8 cellular contexts compared by ENCODE assay signal in the genomic region with DNA sequence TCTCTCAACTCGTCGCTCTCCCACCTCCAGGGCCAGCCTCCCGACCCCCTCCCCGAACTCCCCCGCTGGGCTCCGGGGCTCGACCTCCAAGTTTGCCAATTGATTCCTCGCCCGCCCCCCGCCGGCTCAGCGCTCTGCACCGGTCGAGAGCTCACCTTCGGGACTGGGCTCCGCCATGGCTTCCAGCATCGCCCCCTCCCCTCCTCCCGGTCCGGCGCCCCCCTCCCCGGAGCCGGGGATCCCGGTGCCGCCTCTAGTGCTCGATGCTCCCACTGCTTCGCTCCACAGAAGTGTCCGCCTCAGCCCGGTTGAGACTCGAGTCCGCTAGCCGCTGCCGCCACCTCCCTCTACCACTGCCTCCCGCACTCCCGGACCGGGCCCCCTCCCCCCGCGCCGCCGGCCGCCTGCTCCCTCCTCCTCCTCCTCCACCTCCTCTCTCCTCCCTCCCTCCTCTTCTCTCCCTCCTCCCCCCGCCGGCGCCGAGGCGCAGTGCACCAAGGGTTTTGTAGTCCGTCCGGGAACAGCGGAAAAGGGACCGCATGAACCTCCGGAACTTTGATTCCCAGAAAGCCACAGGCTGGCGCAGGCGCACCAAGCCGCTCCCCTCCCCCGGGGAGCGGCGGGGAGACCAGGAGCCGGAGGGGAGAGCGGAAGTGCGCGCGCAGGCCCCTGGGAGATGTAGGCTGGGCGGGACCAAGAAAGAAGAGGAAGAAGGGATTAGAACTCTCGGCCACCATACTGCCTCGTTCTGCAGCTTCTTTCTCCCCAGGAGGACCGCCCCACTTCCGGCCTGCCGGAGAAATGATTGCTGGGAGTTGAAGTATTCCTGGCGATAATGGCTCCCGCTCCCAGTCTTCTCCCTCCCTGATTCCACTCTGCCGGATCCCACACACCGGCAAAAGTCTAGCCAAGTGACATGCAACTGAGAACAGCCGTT. TPM values are rescaled to one million over a fixed set of nuclear protein-coding genes. Genes with fewer than 3 reads are reported as not detected.
DNase-seq lines count a peak whose midpoint lies in the region; ATAC-seq, FAIRE-seq and TF ChIP-seq lines count a peak whose summit lies in the region.

PHF23 (minus strand) TSS at position 367 of the 937 bp plus-strand sequence; CDS start at position 189, 178 bp downstream.

- peaks cover 61% of the 10 kb centered on the region for H3K4me1 ChIP-seq in CD4-positive, alpha-beta memory T cell (ENCODE audit: insufficient read depth, low read length)

- DNase-seq in CD4-positive, alpha-beta memory T cell, result peak; percentile 97 to 98 (median 98)
- DNase-seq in GM20000 (ENCODE audit: low spot score) (peak; percentile 98), HTR-8/SVneo (ENCODE audit: insufficient read length, low spot score) (peak; percentile 98), NOMO-1 treated with dmso at 0.1 percent for 144 hours (lab: John Stamatoyannopoulos, UW; ENCODE audit: unreplicated experiment) (peak; percentile 99), medulla oblongata (ENCODE audit: extremely low spot score) (peak; percentile 100)
- DNase-seq in activated CD8-positive, alpha-beta memory T cell treated with anti-CD3 and anti-CD28 coated beads for 48 hours (ENCODE audit: low read depth in 2 of 3, low spot score in 2 of 3), result peak; percentile 83 to 97 (median 92)
- DNase-seq in effector memory CD8-positive, alpha-beta T cell, result peak; percentile 86 to 91 (median 90)
- DNase-seq in stimulated activated CD8-positive, alpha-beta memory T cell treated with anti-CD3 and anti-CD28 coated beads, Interleukin-12 subunit alpha, Interleukin-12 subunit beta, amount 100 ng/mL, for 1 hour (ENCODE audit: low read depth), result peak; percentile 95

- H3K9me3 ChIP-seq in CD4-positive, alpha-beta memory T cell (ENCODE audit: control insufficient read depth in 1 of 2, low read length in 2 of 2), result no peaks in the 10 kb centered on the region

- H3K27me3 Mint-ChIP-seq in CD4-positive, alpha-beta memory T cell, result peaks cover 0 to 2% of the 10 kb centered on the region in 2 donors
- no peaks in the 10 kb centered on the region for H3K27me3 Mint-ChIP-seq in effector memory CD8-positive, alpha-beta T cell

- peak; percentile 66 for ATAC-seq in effector memory CD8-positive, alpha-beta T cell (replicated peaks)

- peak within 1 kb of the TSS; percentile 85 for H3K27ac ChIP-seq in CD4-positive, alpha-beta memory T cell (ENCODE audit: low read depth, low read length)

- peak within 1 kb of the TSS; percentile 90 to 100 (median 98) for H3K27ac Mint-ChIP-seq in CD4-positive, alpha-beta memory T cell
- H3K27ac Mint-ChIP-seq in effector memory CD8-positive, alpha-beta T cell, result peak within 1 kb of the TSS; percentile 89 to 91

- H3K36me3 ChIP-seq in CD4-positive, alpha-beta memory T cell (ENCODE audit: insufficient read depth, low read length), result peaks cover 27% of the 10 kb centered on the region

- peak within 1 kb of the TSS; percentile 85 to 86 for H3K4me3 ChIP-seq in CD4-positive, alpha-beta memory T cell (ENCODE audit: low read length in 2 of 2)

- H3K4me1 Mint-ChIP-seq in CD4-positive, alpha-beta memory T cell, result peaks cover 41 to 75% (median 54%) of the 10 kb centered on the region in 4 donors
- H3K4me1 Mint-ChIP-seq in effector memory CD8-positive, alpha-beta T cell (ENCODE audit: low read depth in 2 of 2), result peaks cover 53 to 63% of the 10 kb centered on the region in 2 donors

- H3K36me3 Mint-ChIP-seq in CD4-positive, alpha-beta memory T cell, result peaks cover 25 to 69% of the 10 kb centered on the region in 2 donors
- peaks cover 85% of the 10 kb centered on the region for H3K36me3 Mint-ChIP-seq in effector memory CD8-positive, alpha-beta T cell (ENCODE audit: insufficient read depth)

- peak; percentile 96 for FAIRE-seq in HTR-8/SVneo (lab: Jason Lieb, UNC)

- intact Hi-C loops in CD4-positive, alpha-beta memory T cell (cut with micrococcal nuclease), result loop anchor here (1.0 to 10.0 kb wide), 8 partner anchors 13 to 605 kb away; partner anchors contain the start of genes EIF5A, ELP5, POLR2A and TMEM102

- POLR2A ChIA-PET in CD4-positive, alpha-beta memory T cell (lab: Charles Lee; ENCODE audit: partially characterized antibody), result interaction anchor here (0.8 to 17.6 kb wide), 18 partner anchors 9 to 447 kb away, joined by 3 to 435 read pairs (median 7); partner anchors contain the start of genes ACADVL, ACAP1, CTDNEP1 and DLG4

- no peak for TF ChIP-seq CTCF in GM20000 (IDR thresholded peaks at IDR 0.05; ENCODE audit: extremely low read depth, missing control alignments)

- peaks cover 0 to 8% (median 0%) of the 10 kb centered on the region in 8 donors for H3K9me3 Mint-ChIP-seq in CD4-positive, alpha-beta memory T cell
- no peaks in the 10 kb centered on the region for H3K9me3 Mint-ChIP-seq in effector memory CD8-positive, alpha-beta T cell

- CTCF ChIA-PET in CD4-positive, alpha-beta memory T cell (lab: Charles Lee; ENCODE audit: partially characterized antibody), result interaction anchor here (1.0 to 1.6 kb wide), 4 partner anchors 19 to 97 kb away, joined by 3 to 4 read pairs (median 4); partner anchors contain the start of gene ACAP1

- no peaks in the 10 kb centered on the region for H3K27me3 ChIP-seq in CD4-positive, alpha-beta memory T cell (ENCODE audit: insufficient read depth, low read length)

- H3K4me3 Mint-ChIP-seq in CD4-positive, alpha-beta memory T cell, result peak within 1 kb of the TSS; percentile 94 to 99 (median 96)
- peak within 1 kb of the TSS; percentile 99 to 100 for H3K4me3 Mint-ChIP-seq in effector memory CD8-positive, alpha-beta T cell

RNA-seq across cellular contexts. Expression of gene PHF23, which starts in this region (rescaled TPM):
- 10 to 100 TPM; 45.8 to 55.8 TPM for total RNA-seq in CD4-positive, alpha-beta memory T cell
- polyA plus RNA-seq in CD4-positive, alpha-beta memory T cell, result 10 to 100 TPM; 11.4 to 29.8 TPM

Comparison
In these comparisons a context has a peak if more than half of its experiments do, and no peak if none do; other contexts are left out.
1. Peak in every context shown above with its lines: DNase-seq, ATAC-seq, H3K4me3 ChIP-seq and H3K27ac ChIP-seq.